9 cellular contexts compared by ENCODE assay signal in genomic region chr1:168235548-168235885, GRCh38. TPM values are rescaled to one million over a fixed set of nuclear protein-coding genes. Genes with fewer than 3 reads are reported as not detected.
DNase-seq lines count a peak whose midpoint lies in the region; ATAC-seq and TF ChIP-seq lines count a peak whose summit lies in the region.
"Had no signal": no experiment of that assay in that cellular context is flagged by ENCODE, and none has a peak within 500 bp of the region (broad histone marks: within the 10 kb centered on the region; RNA-seq: fewer than 3 reads in every experiment).

No MANE protein-coding gene starts in this region.

- no peaks in the 10 kb centered on the region for H3K9me2 ChIP-seq in SU-DHL-6 (replicated peaks; ENCODE audit: insufficient read depth, low read length)

- POLR2A ChIA-PET in CD4-positive, alpha-beta memory T cell (lab: Charles Lee; ENCODE audit: partially characterized antibody), result interaction anchor here (0.8 to 3.1 kb wide), 3 partner anchors 8 to 128 kb away, joined by 3 to 31 read pairs (median 5); partner anchors contain the start of gene SFT2D2

- H3F3A ChIP-seq in SU-DHL-6 (ENCODE audit: insufficient read depth), result no peaks in the 10 kb centered on the region

- intact Hi-C loops in CD4-positive, alpha-beta memory T cell (cut with micrococcal nuclease), result loop anchor here (1.0 to 5.0 kb wide), 2 partner anchors 127 to 1113 kb away; no protein-coding TSS in a partner anchor

- H3K27ac Mint-ChIP-seq in CD4-positive, alpha-beta memory T cell, result peak overlapping the region in 2 of 7 donors; percentile 23 to 68

- H3K4me1 ChIP-seq in gastroesophageal sphincter (peaks cover 3 to 38% (median 4%) of the 10 kb centered on the region in 3 donors), SJCRH30 (no peaks in the 10 kb centered on the region)
- peaks cover 22% of the 10 kb centered on the region for H3K4me1 ChIP-seq in CD4-positive, alpha-beta memory T cell (ENCODE audit: insufficient read depth, low read length)

- peaks cover 16% of the 10 kb centered on the region; the same call in 1 of the 2 replicates for H3K36me3 ChIP-seq in SU-DHL-6 (ENCODE audit: low read length)
- peaks cover 0 to 94% of the 10 kb centered on the region in 2 donors for H3K36me3 ChIP-seq in gastroesophageal sphincter
- peaks cover 8% of the 10 kb centered on the region; the same call in 1 of the 2 replicates for H3K36me3 ChIP-seq in SJCRH30
- peaks cover 54% of the 10 kb centered on the region for H3K36me3 ChIP-seq in CD4-positive, alpha-beta memory T cell (ENCODE audit: insufficient read depth, low read length)

- H3K9me3 ChIP-seq in SU-DHL-6 (ENCODE audit: insufficient read depth, low read length), result no peaks in the 10 kb centered on the region
- H3K9me3 ChIP-seq in gastroesophageal sphincter, result no peaks in the 10 kb centered on the region
- no peaks in the 10 kb centered on the region for H3K9me3 ChIP-seq in SJCRH30 (replicated peaks)
- no peaks in the 10 kb centered on the region for H3K9me3 ChIP-seq in CD4-positive, alpha-beta memory T cell (ENCODE audit: control insufficient read depth in 1 of 2, low read length in 2 of 2)

- CTCF ChIA-PET in CD4-positive, alpha-beta memory T cell (lab: Charles Lee; ENCODE audit: partially characterized antibody), result interaction anchor here (0.9 to 3.3 kb wide), 20 partner anchors 10 to 1330 kb away, joined by 3 to 48 read pairs (median 7); partner anchors contain the start of gene SFT2D2

- H3K27me3 ChIP-seq in SU-DHL-6 (ENCODE audit: low read length) (no peaks in the 10 kb centered on the region), gastroesophageal sphincter (no peaks in the 10 kb centered on the region), SJCRH30 (no peaks in the 10 kb centered on the region)
- no peaks in the 10 kb centered on the region for H3K27me3 ChIP-seq in CD4-positive, alpha-beta memory T cell (ENCODE audit: insufficient read depth, low read length)

- H3K79me2 ChIP-seq in SU-DHL-6 (ENCODE audit: insufficient read depth, low read length), result peaks cover 9% of the 10 kb centered on the region; the same call in 1 of the 2 replicates

- no peak for TF ChIP-seq POLR2A in gastroesophageal sphincter (IDR thresholded peaks at IDR 0.05)

- DNase-seq in AG10803 (ENCODE audit: low read depth) (peak; percentile 84), HUDEP-2 (lab: John Stamatoyannopoulos, UW; ENCODE audit: unreplicated experiment in 76 of 76) (no peak), SJCRH30 (no peak)
- DNase-seq in CD4-positive, alpha-beta memory T cell, result no peak

- H3K4me3 Mint-ChIP-seq in CD4-positive, alpha-beta memory T cell, result no peak overlapping the region
- H3K4me3 Mint-ChIP-seq: neural crest cell had no signal

- H3K27me3 Mint-ChIP-seq in CD4-positive, alpha-beta memory T cell, result no peaks in the 10 kb centered on the region

- ATAC-seq in GM19397 (IDR thresholded peaks at IDR 0.05; ENCODE audit: unreplicated experiment), result peak; percentile 17
- ATAC-seq in gastroesophageal sphincter, result peak; percentile 60
- no peak for ATAC-seq in GM18858 (IDR thresholded peaks at IDR 0.05; ENCODE audit: unreplicated experiment)

- no peak overlapping the region for H3K4me2 ChIP-seq in SU-DHL-6 (ENCODE audit: low read depth, low read length, poor library complexity, severe bottlenecking)

- H3K9me3 Mint-ChIP-seq in CD4-positive, alpha-beta memory T cell, result no peaks in the 10 kb centered on the region
- H3K9me3 Mint-ChIP-seq: neural crest cell had no signal

- TF ChIP-seq CTCF in AG10803 (conservative IDR thresholded peaks at IDR 0.05; ENCODE audit: low read length) (no peak), SU-DHL-6 (IDR thresholded peaks at IDR 0.05; ENCODE audit: insufficient read depth, low read length, poor library complexity, severe bottlenecking) (peak; percentile 3), gastroesophageal sphincter (IDR thresholded peaks at IDR 0.05) (no peak)

- TF ChIP-seq EP300 in gastroesophageal sphincter (IDR thresholded peaks at IDR 0.05), result no peak

- H3K27ac ChIP-seq in SU-DHL-6 (ENCODE audit: low read depth, low read length) (no peak overlapping the region), gastroesophageal sphincter (peak overlapping the region in 3 of 4 donors; percentile 9 to 51 (median 32)), SJCRH30 (no peak overlapping the region)
- no peak overlapping the region for H3K27ac ChIP-seq in CD4-positive, alpha-beta memory T cell (ENCODE audit: low read depth, low read length)

- H3K9ac ChIP-seq in SU-DHL-6 (ENCODE audit: low read length), result no peak overlapping the region

- H3K4me1 Mint-ChIP-seq in CD4-positive, alpha-beta memory T cell, result peaks cover 43 to 64% (median 52%) of the 10 kb centered on the region in 4 donors
- H3K4me1 Mint-ChIP-seq: neural crest cell had no signal

- H4K20me1 ChIP-seq in SU-DHL-6 (ENCODE audit: low read depth, low read length), result no peaks in the 10 kb centered on the region

- no peak overlapping the region for H3K4me3 ChIP-seq in AG10803 (ENCODE audit: low read length)
- no peak overlapping the region for H3K4me3 ChIP-seq in SU-DHL-6 (ENCODE audit: insufficient read depth, low read length, poor library complexity, severe bottlenecking)
- H3K4me3 ChIP-seq in gastroesophageal sphincter, result no peak overlapping the region
- H3K4me3 ChIP-seq in SJCRH30, result no peak overlapping the region
- H3K4me3 ChIP-seq in CD4-positive, alpha-beta memory T cell (ENCODE audit: low read length in 2 of 2), result no peak overlapping the region

- no peak overlapping the region for H2AFZ ChIP-seq in SU-DHL-6 (ENCODE audit: low read depth, low read length, severe bottlenecking)

- H3K36me3 Mint-ChIP-seq in CD4-positive, alpha-beta memory T cell, result peaks cover 65 to 89% of the 10 kb centered on the region in 2 donors

RNA-seq across cellular contexts. Expression of gene SFT2D2, which starts 9.7 kb away (rescaled TPM):
- total RNA-seq in gastroesophageal sphincter, result 10 to 100 TPM; 35.0 to 37.1 (median 36.6) TPM
- total RNA-seq in SJCRH30 (2014; rRNA removed; shearing (Covaris generic)), result 30.5 and 33.6 TPM in 2 replicates
- total RNA-seq in CD4-positive, alpha-beta memory T cell, result 10 to 100 TPM; 61.7 to 63.2 TPM
- polyA plus RNA-seq in CD4-positive, alpha-beta memory T cell, result 10 to 100 TPM; 13.6 to 40.8 TPM

RNA-seq across cellular contexts. Expression of gene TBX19, which starts 45.2 kb away (rescaled TPM):
- total RNA-seq in gastroesophageal sphincter, result 1 to 10 TPM in 3 of 4 donors, under 1 TPM in 1; 0.45 to 2.8 (median 1.4) TPM
- 0.79 and 1.1 TPM in 2 replicates for total RNA-seq in SJCRH30 (2014; rRNA removed; shearing (Covaris generic))
- 1 to 10 TPM; 3.6 to 4.3 TPM for total RNA-seq in CD4-positive, alpha-beta memory T cell
- polyA plus RNA-seq in CD4-positive, alpha-beta memory T cell, result 1 to 10 TPM; 1.3 to 2.5 TPM

RNA-seq across cellular contexts. Expression of gene TIPRL, which starts 56.8 kb away (rescaled TPM):
- total RNA-seq in gastroesophageal sphincter, result 10 to 100 TPM; 16.7 to 34.9 (median 23.5) TPM
- total RNA-seq in SJCRH30 (2014; rRNA removed; shearing (Covaris generic)), result 36.9 and 41.5 TPM in 2 replicates
- 10 to 100 TPM; 23.8 to 28.3 TPM for total RNA-seq in CD4-positive, alpha-beta memory T cell
- polyA plus RNA-seq in CD4-positive, alpha-beta memory T cell, result 10 to 100 TPM; 36.3 to 37.8 TPM

Comparison
In these comparisons a context has a peak if more than half of its experiments do, and no peak if none do; other contexts are left out.
1. H3K27ac ChIP-seq: peak in gastroesophageal sphincter (3 of 4); none in SU-DHL-6 (single experiment), SJCRH30 (single experiment) and CD4-positive, alpha-beta memory T cell (single experiment).